ENCODE assay signal across 16 cellular contexts in the genomic region with DNA sequence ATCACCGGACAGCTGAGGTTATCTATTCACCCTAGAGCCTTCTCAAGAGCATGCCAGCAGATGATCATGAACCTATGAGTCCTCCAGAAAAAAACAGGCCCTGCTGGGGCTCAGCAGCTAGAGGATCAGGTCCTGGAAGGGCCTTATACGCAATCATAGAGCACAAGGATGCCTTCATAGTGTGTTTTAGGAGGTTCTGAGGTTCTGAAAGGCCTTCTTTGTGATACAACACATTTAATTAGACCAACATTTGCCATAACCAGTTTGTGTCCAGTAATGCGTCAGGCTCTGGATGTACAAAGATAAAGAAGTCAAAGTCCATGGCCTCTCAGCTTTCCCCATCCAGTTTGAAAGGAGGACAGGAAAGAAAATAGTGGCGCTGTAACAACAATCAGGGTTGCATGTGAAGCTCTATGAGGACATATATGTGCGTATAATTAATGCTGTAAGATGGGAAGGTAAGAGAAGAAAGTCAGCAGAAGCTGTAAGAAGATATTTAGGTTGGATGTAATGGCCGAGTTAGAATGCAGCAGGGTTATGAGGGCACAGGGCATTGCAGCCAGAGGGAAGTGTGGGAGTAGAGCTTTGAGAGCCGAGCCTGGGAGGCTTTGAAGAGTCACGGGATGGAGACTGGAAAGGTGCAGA.
"Had no signal": no experiment of that assay in that cellular context is flagged by ENCODE, and none has a peak within 500 bp of the region (broad histone marks: within the 10 kb centered on the region; RNA-seq: fewer than 3 reads in every experiment).

No MANE protein-coding gene starts in this region.

- H3K4me1 Mint-ChIP-seq: endodermal cell had no signal

- H3K27me3 ChIP-seq: brain microvascular endothelial cell, tibial artery had no signal

- H3K36me3 Mint-ChIP-seq: activated CD4-positive, alpha-beta memory T cell treated with anti-CD3 and anti-CD28 coated beads for 36 hours; activated naive CD8-positive, alpha-beta T cell had no signal

- H3K27me3 Mint-ChIP-seq: activated CD4-positive, alpha-beta memory T cell treated with anti-CD3 and anti-CD28 coated beads for 36 hours; activated naive CD8-positive, alpha-beta T cell had no signal

- H3K4me3 Mint-ChIP-seq: activated CD4-positive, alpha-beta memory T cell treated with anti-CD3 and anti-CD28 coated beads for 36 hours; activated naive CD8-positive, alpha-beta T cell; activated T-cell treated with anti-CD3 and anti-CD28 coated beads, Interleukin-2, amount 50 U/mL, for 4 hours; endodermal cell; nephron; T-helper 2 cell treated with Interferon-gamma antibody and Interleukin-4, amounts not matched to agents 5 μg/mL and 100 μg/mL, for 36 hours had no signal

- H3K4me3 ChIP-seq: tibial artery had no signal

- ATAC-seq: activated T-cell treated with anti-CD3 and anti-CD28 coated beads, Interleukin-2, amount 50 U/mL, for 4 hours had no signal

- H3K36me3 ChIP-seq: brain microvascular endothelial cell, tibial artery had no signal

- DNase-seq: activated CD4-positive, alpha-beta memory T cell treated with anti-CD3 and anti-CD28 coated beads for 36 hours; activated CD4-positive, CD25-positive, alpha-beta regulatory T cell treated with anti-CD3 and anti-CD28 coated beads, Interleukin-2, amount 50 U/mL, for 72 hours; activated gamma-delta T cell; activated T-cell treated with anti-CD3 and anti-CD28 coated beads, Interleukin-2, amount 50 U/mL, for 4 hours; amygdala; brain microvascular endothelial cell; cerebellar nuclear complex; dermis blood vessel endothelial cell; endodermal cell; erythroblast; hypothalamus; retina; tibial artery had no signal

- H3K27ac ChIP-seq: brain microvascular endothelial cell, tibial artery had no signal

- H3K9me3 Mint-ChIP-seq: activated CD4-positive, alpha-beta memory T cell treated with anti-CD3 and anti-CD28 coated beads for 36 hours; activated T-cell treated with anti-CD3 and anti-CD28 coated beads, Interleukin-2, amount 50 U/mL, for 4 hours; endodermal cell; T-helper 2 cell treated with Interferon-gamma antibody and Interleukin-4, amounts not matched to agents 5 μg/mL and 100 μg/mL, for 36 hours had no signal

- H3K9me3 ChIP-seq: tibial artery had no signal

- H3K27ac Mint-ChIP-seq: activated CD4-positive, alpha-beta memory T cell treated with anti-CD3 and anti-CD28 coated beads for 36 hours; activated naive CD8-positive, alpha-beta T cell; endodermal cell; T-helper 2 cell treated with Interferon-gamma antibody and Interleukin-4, amounts not matched to agents 5 μg/mL and 100 μg/mL, for 36 hours had no signal
